39 cellular contexts compared by ENCODE assay signal in genomic region chrX:155615938-155616337, GRCh38.
"Had no signal": no experiment of that assay in that cellular context is flagged by ENCODE, and none has a peak within 500 bp of the region (broad histone marks: within the 10 kb centered on the region; RNA-seq: fewer than 3 reads in every experiment).

No MANE protein-coding gene starts in this region.

- H3K4me1 ChIP-seq: ascending aorta, breast epithelium, colonic mucosa had no signal

- ATAC-seq: activated naive CD4-positive, alpha-beta T cell treated with anti-CD3 and anti-CD28 coated beads, Interleukin-2, amount 50 U/mL, for 72 hours; activated naive CD8-positive, alpha-beta T cell treated with anti-CD3 and anti-CD28 coated beads, Interleukin-2, amount 50 U/mL, for 24 hours; activated T-cell treated with anti-CD3 and anti-CD28 coated beads, Interleukin-2, amount 50 U/mL, for 72 hours; activated T-helper 17 cell treated with anti-CD3 and anti-CD28 coated beads, Interleukin-2, amount 50 U/mL, for 72 hours; body of pancreas had no signal

- H3K27ac ChIP-seq: adrenal gland, ascending aorta, body of pancreas, brain microvascular endothelial cell, breast epithelium, cardiac muscle cell, colonic mucosa had no signal

- DNase-seq: activated effector memory CD4-positive, alpha-beta T cell treated with anti-CD3 and anti-CD28 coated beads, Interleukin-2, amount 50 U/mL, for 16 hours; activated effector memory CD4-positive, alpha-beta T cell treated with Interleukin-2 at 50 U/mL for 16 hours; activated gamma-delta T cell; activated gamma-delta T cell treated with Interleukin-2 at 50 U/mL for 16 hours; activated naive CD4-positive, alpha-beta T cell; activated naive CD4-positive, alpha-beta T cell treated with anti-CD3 and anti-CD28 coated beads for 36 hours; activated naive CD4-positive, alpha-beta T cell treated with anti-CD3 and anti-CD28 coated beads, Interleukin-2, amount 10 ng/mL, durations not matched to agents 7 days and 5 days; activated naive CD4-positive, alpha-beta T cell treated with anti-CD3 and anti-CD28 coated beads, Interleukin-2, amount 50 U/mL, for 16 hours; activated naive CD4-positive, alpha-beta T cell treated with Interleukin-2 at 50 U/mL for 16 hours; activated naive CD8-positive, alpha-beta T cell treated with anti-CD3 and anti-CD28 coated beads for 36 hours; activated naive CD8-positive, alpha-beta T cell treated with anti-CD3 and anti-CD28 coated beads, Interleukin-2, amount 10 ng/mL, durations not matched to agents 7 days and 5 days; activated naive CD8-positive, alpha-beta T cell treated with anti-CD3 and anti-CD28 coated beads, Interleukin-2, amount 50 U/mL, for 24 hours; activated T-cell treated with anti-CD3 and anti-CD28 coated beads, Interleukin-2, amount 50 U/mL, for 48 hours; activated T-cell treated with anti-CD3 and anti-CD28 coated beads, Interleukin-2, amount 50 U/mL, for 72 hours; adrenal gland; amniotic stem cell; amygdala; anterior cingulate cortex; aorta; body of pancreas; brain microvascular endothelial cell; caudate nucleus; central memory CD4-positive, alpha-beta T cell; cerebellar nuclear complex; colonic mucosa had no signal

- FAIRE-seq: astrocyte, bronchial epithelial cell, colon had no signal

- H3K27me3 Mint-ChIP-seq: activated naive CD4-positive, alpha-beta T cell treated with anti-CD3 and anti-CD28 coated beads, Interleukin-2, amount 50 U/mL, for 24 hours; activated naive CD8-positive, alpha-beta T cell; activated naive CD8-positive, alpha-beta T cell treated with anti-CD3 and anti-CD28 coated beads for 36 hours; activated naive CD8-positive, alpha-beta T cell treated with anti-CD3 and anti-CD28 coated beads, Interleukin-2, amount 10 ng/mL, durations not matched to agents 7 days and 5 days; activated naive CD8-positive, alpha-beta T cell treated with anti-CD3 and anti-CD28 coated beads, Interleukin-2, amount 50 U/mL, for 24 hours; activated T-helper 17 cell treated with anti-CD3 and anti-CD28 coated beads, Interleukin-2, amount 50 U/mL, for 72 hours; central memory CD8-positive, alpha-beta T cell had no signal

- H3K36me3 Mint-ChIP-seq: activated naive CD4-positive, alpha-beta T cell treated with anti-CD3 and anti-CD28 coated beads, Interleukin-2, amount 50 U/mL, for 24 hours; activated naive CD8-positive, alpha-beta T cell; activated naive CD8-positive, alpha-beta T cell treated with anti-CD3 and anti-CD28 coated beads for 36 hours; brain had no signal

- H3K9me3 Mint-ChIP-seq: activated naive CD4-positive, alpha-beta T cell treated with anti-CD3 and anti-CD28 coated beads for 36 hours; activated naive CD4-positive, alpha-beta T cell treated with anti-CD3 and anti-CD28 coated beads, Interleukin-2, amount 10 ng/mL, durations not matched to agents 7 days and 5 days; activated naive CD4-positive, alpha-beta T cell treated with anti-CD3 and anti-CD28 coated beads, Interleukin-2, amount 50 U/mL, for 24 hours; activated naive CD4-positive, alpha-beta T cell treated with anti-CD3 and anti-CD28 coated beads, Interleukin-2, amount 50 U/mL, for 72 hours; activated naive CD8-positive, alpha-beta T cell treated with anti-CD3 and anti-CD28 coated beads for 36 hours; activated naive CD8-positive, alpha-beta T cell treated with anti-CD3 and anti-CD28 coated beads, Interleukin-2, amount 50 U/mL, for 24 hours; activated T-cell treated with anti-CD3 and anti-CD28 coated beads, Interleukin-2, amount 50 U/mL, for 72 hours; activated T-helper 1 cell treated with anti-CD3 and anti-CD28 coated beads, Interleukin-12 subunit alpha, Interleukin-12 subunit beta, Interleukin-2, Interleukin-4 antibody, amounts not matched to agents 30 ng/mL and 10 ng/mL and 1 ng/mL, durations not matched to agents 14 hours and 24 hours and 36 hours; activated T-helper 17 cell treated with anti-CD3 and anti-CD28 coated beads, Interleukin-2, amount 50 U/mL, for 72 hours; central memory CD8-positive, alpha-beta T cell had no signal

- H3K27ac Mint-ChIP-seq: activated naive CD4-positive, alpha-beta T cell treated with anti-CD3 and anti-CD28 coated beads for 36 hours; activated naive CD4-positive, alpha-beta T cell treated with anti-CD3 and anti-CD28 coated beads, Interleukin-2, amount 10 ng/mL, durations not matched to agents 7 days and 5 days; activated naive CD4-positive, alpha-beta T cell treated with anti-CD3 and anti-CD28 coated beads, Interleukin-2, amount 50 U/mL, for 24 hours; activated naive CD4-positive, alpha-beta T cell treated with anti-CD3 and anti-CD28 coated beads, Interleukin-2, amount 50 U/mL, for 72 hours; activated naive CD8-positive, alpha-beta T cell; activated naive CD8-positive, alpha-beta T cell treated with anti-CD3 and anti-CD28 coated beads for 36 hours; activated naive CD8-positive, alpha-beta T cell treated with anti-CD3 and anti-CD28 coated beads, Interleukin-2, amount 10 ng/mL, durations not matched to agents 7 days and 5 days; activated naive CD8-positive, alpha-beta T cell treated with anti-CD3 and anti-CD28 coated beads, Interleukin-2, amount 50 U/mL, for 24 hours; activated T-cell treated with anti-CD3 and anti-CD28 coated beads, Interleukin-2, amount 50 U/mL, for 72 hours; activated T-helper 1 cell treated with anti-CD3 and anti-CD28 coated beads, Interleukin-12 subunit alpha, Interleukin-12 subunit beta, Interleukin-2, Interleukin-4 antibody, amounts not matched to agents 30 ng/mL and 10 ng/mL and 1 ng/mL, durations not matched to agents 14 hours and 24 hours and 36 hours; activated T-helper 17 cell treated with anti-CD3 and anti-CD28 coated beads, Interleukin-2, amount 50 U/mL, for 72 hours; activated T-helper 2 cell treated with anti-CD3 and anti-CD28 coated beads, Interferon-gamma antibody, Interleukin-2, Interleukin-4, amounts not matched to agents 10 μg/mL and 5 μg/mL and 100 μg/mL, durations not matched to agents 14 hours and 24 hours and 36 hours; brain had no signal

- H3K4me3 Mint-ChIP-seq: activated naive CD4-positive, alpha-beta T cell treated with anti-CD3 and anti-CD28 coated beads for 36 hours; activated naive CD4-positive, alpha-beta T cell treated with anti-CD3 and anti-CD28 coated beads, Interleukin-2, amount 10 ng/mL, durations not matched to agents 7 days and 5 days; activated naive CD4-positive, alpha-beta T cell treated with anti-CD3 and anti-CD28 coated beads, Interleukin-2, amount 50 U/mL, for 24 hours; activated naive CD8-positive, alpha-beta T cell; activated naive CD8-positive, alpha-beta T cell treated with anti-CD3 and anti-CD28 coated beads for 36 hours; activated naive CD8-positive, alpha-beta T cell treated with anti-CD3 and anti-CD28 coated beads, Interleukin-2, amount 10 ng/mL, durations not matched to agents 7 days and 5 days; activated naive CD8-positive, alpha-beta T cell treated with anti-CD3 and anti-CD28 coated beads, Interleukin-2, amount 50 U/mL, for 24 hours; activated T-cell treated with anti-CD3 and anti-CD28 coated beads, Interleukin-2, amount 50 U/mL, for 72 hours; activated T-helper 1 cell treated with anti-CD3 and anti-CD28 coated beads, Interleukin-12 subunit alpha, Interleukin-12 subunit beta, Interleukin-2, Interleukin-4 antibody, amounts not matched to agents 30 ng/mL and 10 ng/mL and 1 ng/mL, durations not matched to agents 14 hours and 24 hours and 36 hours; activated T-helper 17 cell treated with anti-CD3 and anti-CD28 coated beads, Interleukin-2, amount 50 U/mL, for 72 hours; central memory CD8-positive, alpha-beta T cell had no signal

- H3K4me1 Mint-ChIP-seq: activated T-helper 17 cell treated with anti-CD3 and anti-CD28 coated beads, Interleukin-2, amount 50 U/mL, for 72 hours; central memory CD8-positive, alpha-beta T cell had no signal

- H3K9me3 ChIP-seq: adrenal gland, ascending aorta, body of pancreas, colonic mucosa had no signal

- H3K4me3 ChIP-seq: adrenal gland, ascending aorta, body of pancreas, breast epithelium, cardiac muscle cell, colonic mucosa had no signal

- H3K27me3 ChIP-seq: adrenal gland, ascending aorta, body of pancreas, brain microvascular endothelial cell, breast epithelium, cardiac muscle cell, colonic mucosa had no signal

- H3K36me3 ChIP-seq: adrenal gland, ascending aorta, brain microvascular endothelial cell, breast epithelium, cardiac muscle cell, colonic mucosa had no signal
